9 cellular contexts compared by ENCODE assay signal in genomic region chr18:37476182-37476581, GRCh38.
DNase-seq lines count a peak whose midpoint lies in the region; ATAC-seq lines count a peak whose summit lies in the region.
"Had no signal": no experiment of that assay in that cellular context is flagged by ENCODE, and none has a peak within 500 bp of the region (broad histone marks: within the 10 kb centered on the region; RNA-seq: fewer than 3 reads in every experiment).

No MANE protein-coding gene starts in this region.

- ATAC-seq in activated CD4-positive, CD25-positive, alpha-beta regulatory T cell treated with anti-CD3 and anti-CD28 coated beads, Interleukin-2, amount 50 U/mL, for 24 hours: no peak
- peak; percentile 63 for ATAC-seq in HG02759 (IDR thresholded peaks at IDR 0.05; ENCODE audit: unreplicated experiment)
- ATAC-seq in GM21526 (IDR thresholded peaks at IDR 0.05; ENCODE audit: low FRiP score, unreplicated experiment): no peak
- no peak for ATAC-seq in HG02588 (IDR thresholded peaks at IDR 0.05; ENCODE audit: unreplicated experiment)
- ATAC-seq in HG03095 (IDR thresholded peaks at IDR 0.05; ENCODE audit: unreplicated experiment): no peak

- peak; percentile 31 for DNase-seq in activated CD4-positive, CD25-positive, alpha-beta regulatory T cell treated with anti-CD3 and anti-CD28 coated beads, Interleukin-2, amount 50 U/mL, for 72 hours
- DNase-seq in SW480 (ENCODE audit: low spot score): peak; percentile 2
- peak; percentile 29 for DNase-seq in hepatic stellate cell (ENCODE audit: low spot score)
- DNase-seq: pancreas had no signal
